8 cellular contexts compared by ENCODE assay signal in genomic region chr1:109248797-109249629, GRCh38. TPM values are rescaled to one million over a fixed set of nuclear protein-coding genes. Genes with fewer than 3 reads are reported as not detected.
DNase-seq lines count a peak whose midpoint lies in the region; ATAC-seq and TF ChIP-seq lines count a peak whose summit lies in the region.

TSS of gene CELSR2 (plus strand) at chr1:109249539. CDS start at chr1:109250080, 541 bp downstream.

- no peaks in the 10 kb centered on the region for H3K4me1 ChIP-seq in colonic mucosa

- no peaks in the 10 kb centered on the region for H3K9me3 ChIP-seq in colonic mucosa

- peak within 1 kb of the TSS; percentile 55 for H3K4me3 ChIP-seq in colonic mucosa

- H3K36me3 ChIP-seq in colonic mucosa, result no peaks in the 10 kb centered on the region

- DNase-seq in NCI-H2081 (lab: John Stamatoyannopoulos, UW) (peak; percentile 43 to 69), NCI-H2081 treated with DMSO at 0.1 percent for 48 hours (lab: John Stamatoyannopoulos, UW) (no peak), NCI-H2171 (lab: John Stamatoyannopoulos, UW) (peak; percentile 88), colonic mucosa (peak; percentile 62), left lobe of liver (ENCODE audit: low spot score) (no peak)
- DNase-seq in activated CD4-positive, CD25-positive, alpha-beta regulatory T cell treated with anti-CD3 and anti-CD28 coated beads, Interleukin-2, amount 50 U/mL, for 72 hours, result peak; percentile 47
- DNase-seq in stimulated activated CD4-positive, alpha-beta T cell treated with anti-CD3 and anti-CD28 coated beads, Interleukin-4, amount 100 ng/mL, for 24 hours, result peak; percentile 58

- H3K27me3 ChIP-seq in colonic mucosa, result no peaks in the 10 kb centered on the region

- H3K27ac ChIP-seq in colonic mucosa, result no peak within 1 kb of the TSS

- intact Hi-C loops in colonic mucosa (cut with DNase I), result no loop called here

- TF ChIP-seq CTCF in colonic mucosa (IDR thresholded peaks at IDR 0.05), result no peak

- ATAC-seq in HG02840 (IDR thresholded peaks at IDR 0.05; ENCODE audit: low FRiP score, unreplicated experiment) (peak; percentile 75), left lobe of liver (peak; percentile 90)

- H3K9ac ChIP-seq in colonic mucosa (ENCODE audit: low read depth in 2 of 2, low read length in 2 of 2), result peak within 1 kb of the TSS in 1 of 2 donors; percentile 75

RNA-seq across cellular contexts. Expression of gene CELSR2, which starts in this region (rescaled TPM):
- total RNA-seq in colonic mucosa (1 to 10 TPM; 4.2 to 6.1 TPM), left lobe of liver (3.9 TPM)

Comparison
In these comparisons a context has a peak if more than half of its experiments do, and no peak if none do; other contexts are left out.
1. DNase-seq: peak in NCI-H2081 (2 of 2), NCI-H2171 (single experiment), activated CD4-positive, CD25-positive, alpha-beta regulatory T cell treated with anti-CD3 and anti-CD28 coated beads, Interleukin-2, amount 50 U/mL, for 72 hours (single experiment), colonic mucosa (single experiment) and stimulated activated CD4-positive, alpha-beta T cell treated with anti-CD3 and anti-CD28 coated beads, Interleukin-4, amount 100 ng/mL, for 24 hours (single experiment); none in NCI-H2081 treated with DMSO at 0.1 percent for 48 hours (single experiment) and left lobe of liver (single experiment).